ENCODE assay signal across 1 cellular context in the genomic region with DNA sequence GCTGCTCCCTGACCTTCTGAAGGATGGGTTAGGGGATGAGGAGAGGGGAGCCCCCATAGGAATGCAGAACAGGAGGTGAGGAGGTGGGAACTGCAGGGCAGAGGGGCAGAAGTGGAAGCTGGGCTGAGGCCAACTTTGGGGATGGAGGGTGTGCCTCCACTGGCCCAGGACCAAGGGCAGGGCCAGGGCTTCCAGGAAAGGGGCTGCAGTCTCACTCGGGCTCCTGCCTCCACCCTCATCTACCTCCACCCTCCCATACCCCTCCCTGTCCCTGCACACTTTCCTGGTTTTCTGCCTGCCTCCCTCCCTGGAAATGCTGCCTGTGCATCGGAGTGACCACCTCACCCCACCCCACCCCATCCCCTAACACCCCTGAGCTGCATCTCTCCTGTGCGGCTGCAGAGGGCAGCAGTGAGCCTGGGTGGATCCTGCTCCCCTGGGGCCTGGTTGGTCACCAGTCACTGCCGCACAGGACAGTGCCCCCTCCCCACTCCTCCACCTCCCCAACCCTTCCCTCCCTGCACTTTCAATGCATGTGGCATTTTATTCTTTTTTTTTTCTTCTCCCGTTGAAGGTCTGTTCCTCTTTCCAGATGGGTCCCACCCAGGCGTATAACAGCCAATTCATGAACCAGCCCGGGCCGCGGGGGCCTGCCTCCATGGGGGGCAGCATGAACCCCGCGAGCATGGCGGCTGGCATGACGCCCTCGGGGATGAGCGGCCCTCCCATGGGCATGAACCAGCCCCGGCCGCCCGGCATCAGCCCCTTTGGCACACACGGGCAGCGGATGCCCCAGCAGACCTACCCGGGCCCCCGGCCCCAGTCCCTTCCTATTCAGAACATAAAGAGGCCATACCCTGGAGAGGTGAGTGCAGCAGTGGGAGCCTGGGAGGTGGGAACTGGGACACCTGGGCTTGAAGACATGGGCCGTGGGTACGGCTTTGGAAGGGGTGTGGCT.
TF ChIP-seq lines count a peak whose summit lies in the region.

No MANE protein-coding gene starts in this region.

TF ChIP-seq in HCT116, 20 proteins besides CTCF, POLR2A, EP300 and RAD21 (continued from another document):
- TF ChIP-seq, protein P1, sequence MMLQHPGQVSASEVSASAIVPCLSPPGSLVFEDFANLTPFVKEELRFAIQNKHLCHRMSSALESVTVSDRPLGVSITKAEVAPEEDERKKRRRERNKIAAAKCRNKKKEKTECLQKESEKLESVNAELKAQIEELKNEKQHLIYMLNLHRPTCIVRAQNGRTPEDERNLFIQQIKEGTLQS (IDR thresholded peaks at IDR 0.05), result no peak
